Comparison of ENCODE assay signal across 17 cellular contexts in the genomic region with DNA sequence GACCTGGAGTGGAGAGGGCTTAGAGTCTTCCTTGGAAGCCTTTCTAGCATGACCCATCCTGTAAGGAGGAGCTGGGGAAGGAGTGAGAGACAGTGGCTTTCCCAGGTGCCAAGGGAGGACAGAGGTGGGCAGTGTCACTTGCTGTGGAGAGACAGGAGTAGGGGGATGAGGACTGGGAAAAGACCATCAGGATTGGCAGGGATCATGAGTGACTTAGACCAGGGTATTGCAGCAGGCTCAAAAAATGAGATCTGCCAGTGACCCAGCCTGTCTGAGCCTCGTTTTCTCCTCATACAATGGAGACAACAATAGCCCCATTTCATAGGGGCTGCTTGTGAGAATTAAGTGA. TPM values are rescaled to one million over a fixed set of nuclear protein-coding genes. Genes with fewer than 3 reads are reported as not detected.
DNase-seq lines count a peak whose midpoint lies in the region; ATAC-seq and TF ChIP-seq lines count a peak whose summit lies in the region.
"Had no signal": no experiment of that assay in that cellular context is flagged by ENCODE, and none has a peak within 500 bp of the region (broad histone marks: within the 10 kb centered on the region; RNA-seq: fewer than 3 reads in every experiment).

No MANE protein-coding gene starts in this region.

- H3K36me3 ChIP-seq in HEK293 (ENCODE audit: control insufficient read depth in 2 of 2, insufficient read depth in 1 of 2, low read length in 2 of 2) (peaks cover 0 to 4% of the 10 kb centered on the region in 2 experiments; a peak in 1 of 3 replicates), ascending aorta (no peaks in the 10 kb centered on the region), lower lobe of right lung (no peaks in the 10 kb centered on the region), stomach smooth muscle (ENCODE audit: control insufficient read depth in 2 of 2, insufficient read depth in 2 of 2, low read length in 2 of 2) (peaks cover 0 to 4% of the 10 kb centered on the region in 2 donors)
- H3K36me3 ChIP-seq: neutrophil, SJSA1 had no signal

- H3K4me1 ChIP-seq in HEK293 (ENCODE audit: control insufficient read depth, insufficient read depth, low read length) (peaks cover 3% of the 10 kb centered on the region; the same call in 1 of the 2 replicates), ascending aorta (peaks cover 0 to 33% of the 10 kb centered on the region in 2 donors), lower lobe of right lung (peaks cover 19% of the 10 kb centered on the region), stomach smooth muscle (ENCODE audit: control insufficient read depth, insufficient read depth, low read length) (peaks cover 64% of the 10 kb centered on the region)

- CTCF ChIA-PET in HEK293 (lab: Yijun Ruan, JAX) (interaction anchor here (0.7 to 4.8 kb wide), 12 partner anchors 15 to 848 kb away, joined by 3 to 45 read pairs (median 4); partner anchors contain the start of gene TDRD7), GM10248 (lab: Yijun Ruan, JAX) (interaction anchor here (0.7 to 12.7 kb wide), 12 partner anchors 12 to 115 kb away, joined by 3 to 159 read pairs (median 7); no protein-coding TSS in a partner anchor)

- TF ChIP-seq CTCF in HEK293 (tag by site-specific recombination; IDR thresholded peaks at IDR 0.05) = no peak
- TF ChIP-seq CTCF in ascending aorta (IDR thresholded peaks at IDR 0.05) = no peak
- no peak for TF ChIP-seq CTCF in lower lobe of right lung (IDR thresholded peaks at IDR 0.05)
- TF ChIP-seq CTCF in GM10248 (IDR thresholded peaks at IDR 0.05; ENCODE audit: control extremely low read depth, extremely low read depth, low read depth, missing control alignments) = no peak

- ATAC-seq in lower lobe of right lung = no peak
- ATAC-seq: activated naive CD8-positive, alpha-beta T cell treated with anti-CD3 and anti-CD28 coated beads, Interleukin-2, amount 50 U/mL, for 24 hours; effector memory CD8-positive, alpha-beta T cell had no signal

- peak overlapping the region in 1 of 2 donors; percentile 31 for H3K9ac ChIP-seq in stomach smooth muscle (ENCODE audit: low read length in 2 of 2)

- H3K27ac ChIP-seq in HEK293 (ENCODE audit: extremely low read depth, low read depth, low read length) (peak overlapping the region; percentile 40; the same call in 1 of the 2 replicates), ascending aorta (peak overlapping the region; percentile 88 to 91), lower lobe of right lung (peak overlapping the region; percentile 11), stomach smooth muscle (ENCODE audit: low read length) (peak overlapping the region; percentile 88)
- H3K27ac ChIP-seq: neutrophil, SJSA1 had no signal

- POLR2A ChIA-PET in HEK293 (lab: Yijun Ruan, JAX) (interaction anchor here (1.3 to 3.7 kb wide), 3 partner anchors 43 to 194 kb away, joined by 3 to 11 read pairs (median 4); partner anchors contain the start of genes NCBP1, TSTD2 and XPA), GM10248 (lab: Yijun Ruan, JAX) (no interaction called here)

- no peak overlapping the region for H3K4me3 ChIP-seq in HEK293 (ENCODE audit: low read depth, low read length)
- peak overlapping the region; percentile 84 to 99 for H3K4me3 ChIP-seq in ascending aorta
- H3K4me3 ChIP-seq in lower lobe of right lung = no peak overlapping the region
- peak overlapping the region; percentile 91 to 93 for H3K4me3 ChIP-seq in stomach smooth muscle (ENCODE audit: low read length in 2 of 2)
- H3K4me3 ChIP-seq: SJSA1 had no signal

- H3K9me3 ChIP-seq in HEK293 (ENCODE audit: control insufficient read depth, insufficient read depth, low read depth, low read length) (no peaks in the 10 kb centered on the region), ascending aorta (no peaks in the 10 kb centered on the region), lower lobe of right lung (no peaks in the 10 kb centered on the region), stomach smooth muscle (ENCODE audit: control insufficient read depth in 2 of 2, low read length in 2 of 2) (no peaks in the 10 kb centered on the region)
- H3K9me3 ChIP-seq: neutrophil, SJSA1 had no signal

- DNase-seq in ascending aorta (ENCODE audit: low spot score in 2 of 2) (no peak), lower lobe of right lung (no peak), hepatic stellate cell (ENCODE audit: low spot score) (no peak), GM10248 (ENCODE audit: extremely low spot score) (no peak), pons (ENCODE audit: low spot score) (no peak), NCI-H1417 (lab: John Stamatoyannopoulos, UW) (no peak)
- DNase-seq: activated CD4-positive, alpha-beta T cell treated with anti-CD3 and anti-CD28 coated beads for 1 hour; activated naive CD8-positive, alpha-beta T cell treated with anti-CD3 and anti-CD28 coated beads, Interleukin-2, amount 50 U/mL, for 24 hours; effector memory CD8-positive, alpha-beta T cell; HFFc6; Karpas-422; NCI-H1105 treated with DMSO at 0.1 percent for 48 hours; T1000 had no signal

- intact Hi-C loops in ascending aorta (cut with DNase I) = no loop called here
- intact Hi-C loops in lower lobe of right lung (cut with DNase I) = no loop called here

- H3K27me3 ChIP-seq in ascending aorta (no peaks in the 10 kb centered on the region), lower lobe of right lung (ENCODE audit: low read depth) (peaks cover 15% of the 10 kb centered on the region), stomach smooth muscle (ENCODE audit: control insufficient read depth in 1 of 2, insufficient read depth in 2 of 2, low read length in 2 of 2) (no peaks in the 10 kb centered on the region)

TF ChIP-seq in HEK293, 187 proteins besides CTCF, POLR2A, EP300 and RAD21:
- TF ChIP-seq ZNF664 (tag by site-specific recombination; IDR thresholded peaks at IDR 0.05) = 0 out of 2 replicates have a peak, but pooled peaks have one; percentile 62
- TF ChIP-seq, protein P1, sequence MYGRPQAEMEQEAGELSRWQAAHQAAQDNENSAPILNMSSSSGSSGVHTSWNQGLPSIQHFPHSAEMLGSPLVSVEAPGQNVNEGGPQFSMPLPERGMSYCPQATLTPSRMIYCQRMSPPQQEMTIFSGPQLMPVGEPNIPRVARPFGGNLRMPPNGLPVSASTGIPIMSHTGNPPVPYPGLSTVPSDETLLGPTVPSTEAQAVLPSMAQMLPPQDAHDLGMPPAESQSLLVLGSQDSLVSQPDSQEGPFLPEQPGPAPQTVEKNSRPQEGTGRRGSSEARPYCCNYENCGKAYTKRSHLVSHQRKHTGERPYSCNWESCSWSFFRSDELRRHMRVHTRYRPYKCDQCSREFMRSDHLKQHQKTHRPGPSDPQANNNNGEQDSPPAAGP (tag by site-specific recombination; IDR thresholded peaks at IDR 0.05) = no peak

RNA-seq across cellular contexts. Expression of gene TMOD1, which starts 2.4 kb away (rescaled TPM):
- total RNA-seq in ascending aorta (17.1 TPM), lower lobe of right lung (7.9 TPM)
- total RNA-seq: SJSA1 had no signal

Comparison
In these comparisons a context has a peak if more than half of its experiments do, and no peak if none do; other contexts are left out.
1. H3K27ac ChIP-seq: peak in every context shown above with its lines; median percentile 90 in ascending aorta; 88 in stomach smooth muscle; 40 in HEK293; 11 in lower lobe of right lung.
2. H3K4me3 ChIP-seq: peak in ascending aorta (2 of 2) and stomach smooth muscle (2 of 2); none in HEK293 (single experiment) and lower lobe of right lung (single experiment).